Comparison of ENCODE assay signal across 2 cellular contexts in the genomic region with DNA sequence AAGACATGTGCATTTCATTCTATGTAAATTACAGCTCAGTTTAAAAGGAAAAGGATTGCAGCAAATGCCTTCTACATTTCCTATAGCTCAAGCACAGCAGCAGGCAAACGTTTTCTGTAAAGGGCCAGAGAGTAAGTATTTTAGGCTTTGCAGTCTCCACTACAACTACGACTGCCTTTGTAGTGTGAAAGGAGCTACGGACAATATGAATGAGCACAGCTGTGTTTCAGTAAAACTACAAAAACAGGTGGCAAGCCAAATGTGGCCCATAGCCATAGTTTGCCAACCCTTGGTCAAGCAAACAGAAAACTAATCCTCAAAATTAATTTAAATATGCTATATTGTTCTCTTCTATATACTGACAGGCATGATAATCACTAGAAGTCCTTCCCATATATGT.
TF ChIP-seq lines count a peak whose summit lies in the region.

No MANE protein-coding gene starts in this region.

TF ChIP-seq in IMR-90, 13 proteins besides CTCF, POLR2A, EP300 and RAD21:
- TF ChIP-seq NFE2L2 (IDR thresholded peaks at IDR 0.05; ENCODE audit: low read depth, low read length) (no peak), MAZ (IDR thresholded peaks at IDR 0.05; ENCODE audit: borderline replicate concordance, low read depth, low read length) (no peak), FOS (IDR thresholded peaks at IDR 0.05; ENCODE audit: low read depth, low read length) (no peak)

TF ChIP-seq in GM12878, 131 proteins besides CTCF, POLR2A, EP300 and RAD21:
- TF ChIP-seq TCF3 (IDR thresholded peaks at IDR 0.05; ENCODE audit: borderline replicate concordance, insufficient read depth, low read depth, low read length) (0 out of 2 replicates have a peak, but pooled peaks have one; percentile 33), EGR1 (IDR thresholded peaks at IDR 0.05; ENCODE audit: borderline replicate concordance in 1 of 2, low read depth in 2 of 2, low read length in 2 of 2) (no peak), ZNF622 (IDR thresholded peaks at IDR 0.05) (no peak)
